In the genomic region with DNA sequence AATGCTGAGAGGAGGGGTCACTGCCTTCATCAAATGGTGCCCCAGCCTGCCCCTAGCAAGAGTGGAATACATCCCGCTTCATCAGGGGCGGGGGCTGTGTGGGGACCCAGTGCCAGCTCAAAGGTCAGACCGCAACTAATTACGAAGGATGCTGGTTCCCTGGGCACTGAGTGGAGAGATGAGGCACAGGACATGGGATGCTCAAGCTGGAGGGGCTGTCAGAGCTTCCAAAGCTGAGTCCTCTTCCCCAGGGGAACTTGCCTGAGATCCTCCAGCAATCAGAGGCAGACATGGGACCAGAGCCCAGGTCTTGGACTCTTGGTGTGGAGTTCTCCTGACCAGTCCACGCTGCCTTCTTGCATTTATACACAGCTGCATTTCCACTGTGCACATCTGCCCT, we compare ENCODE assay signal across 21 cellular contexts. TPM values are rescaled to one million over a fixed set of nuclear protein-coding genes. Genes with fewer than 3 reads are reported as not detected.
DNase-seq lines count a peak whose midpoint lies in the region; ATAC-seq lines count a peak whose summit lies in the region.
"Had no signal": no experiment of that assay in that cellular context is flagged by ENCODE, and none has a peak within 500 bp of the region (broad histone marks: within the 10 kb centered on the region; RNA-seq: fewer than 3 reads in every experiment).

No MANE protein-coding gene starts in this region.

- H3K4me3 ChIP-seq in CD4-positive, CD25-positive, alpha-beta regulatory T cell (ENCODE audit: low read depth, low read length), result no peak overlapping the region
- no peak overlapping the region for H3K4me3 ChIP-seq in CD4-positive, alpha-beta memory T cell (ENCODE audit: low read length in 2 of 2)
- H3K4me3 ChIP-seq in mesenchymal stem cell (ENCODE audit: insufficient read depth in 1 of 2, low read depth in 1 of 2, low read length in 2 of 2), result no peak overlapping the region
- H3K4me3 ChIP-seq: GM12878, GM23248, HAP-1, K562 had no signal

- H3K27ac Mint-ChIP-seq in CD4-positive, CD25-positive, alpha-beta regulatory T cell, result peak overlapping the region in 2 of 3 donors; percentile 57 to 72
- H3K27ac Mint-ChIP-seq in CD4-positive, alpha-beta memory T cell, result peak overlapping the region in 4 of 7 donors; percentile 19 to 72 (median 38)
- peak overlapping the region in 1 of 2 donors; percentile 48 for H3K27ac Mint-ChIP-seq in stimulated activated naive CD8-positive, alpha-beta T cell treated with anti-CD3 and anti-CD28 coated beads, Interleukin-15, amount 100 ng/mL, for 72 hours
- H3K27ac Mint-ChIP-seq: CD8-positive, alpha-beta T cell had no signal

- H3K4me1 ChIP-seq in CD4-positive, CD25-positive, alpha-beta regulatory T cell (ENCODE audit: control insufficient read depth, insufficient read depth, low read length, poor library complexity, severe bottlenecking), result peaks cover 18% of the 10 kb centered on the region
- H3K4me1 ChIP-seq in CD4-positive, alpha-beta memory T cell (ENCODE audit: insufficient read depth, low read length), result peaks cover 34% of the 10 kb centered on the region
- H3K4me1 ChIP-seq in mesenchymal stem cell (ENCODE audit: control insufficient read depth, insufficient read depth, low read depth, low read length), result no peaks in the 10 kb centered on the region
- H3K4me1 ChIP-seq: HAP-1 had no signal

- no peaks in the 10 kb centered on the region for H3K36me3 ChIP-seq in CD4-positive, CD25-positive, alpha-beta regulatory T cell (ENCODE audit: control insufficient read depth, insufficient read depth, low read length)
- H3K36me3 ChIP-seq in CD4-positive, alpha-beta memory T cell (ENCODE audit: insufficient read depth, low read length), result no peaks in the 10 kb centered on the region
- H3K36me3 ChIP-seq in mesenchymal stem cell (ENCODE audit: control insufficient read depth in 1 of 2, insufficient read depth in 2 of 2, low read depth in 1 of 2, low read length in 2 of 2), result no peaks in the 10 kb centered on the region
- H3K36me3 ChIP-seq: HAP-1 had no signal

- no peaks in the 10 kb centered on the region for H3K79me1 ChIP-seq in mesenchymal stem cell (replicated peaks; ENCODE audit: low read length, poor library complexity, severe bottlenecking)

- whole genome bisulfite sequencing in mesenchymal stem cell, result 56% methylated on average over 5 of the region's 5 CpGs

- H2BK5ac ChIP-seq in mesenchymal stem cell (ENCODE audit: low read depth, low read length, poor library complexity, severe bottlenecking), result no peak overlapping the region

- peaks cover 11 to 41% (median 23%) of the 10 kb centered on the region in 4 donors for H3K4me1 Mint-ChIP-seq in CD4-positive, CD25-positive, alpha-beta regulatory T cell
- peaks cover 22 to 58% (median 39%) of the 10 kb centered on the region in 4 donors for H3K4me1 Mint-ChIP-seq in CD4-positive, alpha-beta memory T cell
- peaks cover 38% of the 10 kb centered on the region for H3K4me1 Mint-ChIP-seq in stimulated activated naive CD8-positive, alpha-beta T cell treated with anti-CD3 and anti-CD28 coated beads, Interleukin-15, amount 100 ng/mL, for 72 hours

- H3K36me3 Mint-ChIP-seq in CD4-positive, CD25-positive, alpha-beta regulatory T cell, result no peaks in the 10 kb centered on the region
- H3K36me3 Mint-ChIP-seq in CD4-positive, alpha-beta memory T cell, result no peaks in the 10 kb centered on the region
- H3K36me3 Mint-ChIP-seq: CD8-positive, alpha-beta T cell had no signal

- no peak overlapping the region for H3K14ac ChIP-seq in mesenchymal stem cell (ENCODE audit: low read length in 2 of 2)

- POLR2A ChIA-PET in CD4-positive, alpha-beta memory T cell (lab: Charles Lee; ENCODE audit: partially characterized antibody), result interaction anchor here (1.1 to 12.0 kb wide), 4 partner anchors 25 to 369 kb away, joined by 3 to 117 read pairs (median 24); a partner anchor contains a TSS

- H3K27ac ChIP-seq in CD4-positive, CD25-positive, alpha-beta regulatory T cell (ENCODE audit: insufficient read depth, low read length, poor library complexity, severe bottlenecking), result no peak overlapping the region
- H3K27ac ChIP-seq in CD4-positive, alpha-beta memory T cell (ENCODE audit: low read depth, low read length), result no peak overlapping the region
- H3K27ac ChIP-seq in mesenchymal stem cell (ENCODE audit: low read length, poor library complexity, severe bottlenecking), result no peak overlapping the region
- peak overlapping the region; percentile 11 for H3K27ac ChIP-seq in substantia nigra (ENCODE audit: low read depth, low read length, poor library complexity, severe bottlenecking)
- H3K27ac ChIP-seq: C4-2B, GM23248, HL-60 had no signal

- intact Hi-C loops in CD4-positive, alpha-beta memory T cell (cut with micrococcal nuclease), result no loop called here

- no peaks in the 10 kb centered on the region for H3K27me3 ChIP-seq in CD4-positive, CD25-positive, alpha-beta regulatory T cell (ENCODE audit: control insufficient read depth, insufficient read depth, low read length)
- H3K27me3 ChIP-seq in CD4-positive, alpha-beta memory T cell (ENCODE audit: insufficient read depth, low read length), result no peaks in the 10 kb centered on the region
- peaks cover 5 to 13% of the 10 kb centered on the region in 2 experiments for H3K27me3 ChIP-seq in mesenchymal stem cell (ENCODE audit: control insufficient read depth in 1 of 2, insufficient read depth in 1 of 2, low read length in 2 of 2)

- no peak overlapping the region for H2BK15ac ChIP-seq in mesenchymal stem cell (ENCODE audit: low read depth, poor library complexity, severe bottlenecking)

- no peaks in the 10 kb centered on the region for H3K9me3 ChIP-seq in CD4-positive, CD25-positive, alpha-beta regulatory T cell (ENCODE audit: control insufficient read depth in 2 of 2, low read length in 2 of 2)
- no peaks in the 10 kb centered on the region for H3K9me3 ChIP-seq in CD4-positive, alpha-beta memory T cell (ENCODE audit: control insufficient read depth in 1 of 2, low read length in 2 of 2)
- no peaks in the 10 kb centered on the region for H3K9me3 ChIP-seq in mesenchymal stem cell (ENCODE audit: control insufficient read depth, low read length)
- H3K9me3 ChIP-seq: HAP-1 had no signal

- no peak overlapping the region for H4K91ac ChIP-seq in mesenchymal stem cell (ENCODE audit: low read length)

- H3K4me3 Mint-ChIP-seq in CD4-positive, CD25-positive, alpha-beta regulatory T cell, result no peak overlapping the region
- H3K4me3 Mint-ChIP-seq in CD4-positive, alpha-beta memory T cell, result no peak overlapping the region
- no peak overlapping the region for H3K4me3 Mint-ChIP-seq in stimulated activated naive CD8-positive, alpha-beta T cell treated with anti-CD3 and anti-CD28 coated beads, Interleukin-15, amount 100 ng/mL, for 72 hours
- H3K4me3 Mint-ChIP-seq: CD8-positive, alpha-beta T cell had no signal

- H3K23ac ChIP-seq in mesenchymal stem cell (ENCODE audit: low read length in 2 of 2), result no peak overlapping the region

- no peak overlapping the region for H2AK5ac ChIP-seq in mesenchymal stem cell (ENCODE audit: low read length, severe bottlenecking)

- no peak overlapping the region for H3K18ac ChIP-seq in mesenchymal stem cell (ENCODE audit: low read depth in 1 of 2, low read length in 2 of 2)

- H2AFZ ChIP-seq in mesenchymal stem cell (ENCODE audit: low read depth, low read length), result no peak overlapping the region
- H2AFZ ChIP-seq: GM23248 had no signal

- CTCF ChIA-PET in CD4-positive, alpha-beta memory T cell (lab: Charles Lee; ENCODE audit: partially characterized antibody), result interaction anchor here (1.3 to 9.7 kb wide), 4 partner anchors 356 to 597 kb away, joined by 4 to 111 read pairs (median 32); a partner anchor contains a TSS

- no peak overlapping the region for H3K4ac ChIP-seq in mesenchymal stem cell (ENCODE audit: low read depth in 1 of 2, low read length in 2 of 2)

- DNase-seq in CD4-positive, CD25-positive, alpha-beta regulatory T cell, result no peak
- no peak for DNase-seq in CD4-positive, alpha-beta memory T cell
- no peak for DNase-seq in mesenchymal stem cell
- no peak for DNase-seq in substantia nigra (lab: John Stamatoyannopoulos, UW)
- no peak for DNase-seq in stimulated activated naive CD8-positive, alpha-beta T cell treated with anti-CD3 and anti-CD28 coated beads, Interleukin-15, amount 100 ng/mL, for 72 hours
- DNase-seq: AML-193; Calu3; CD8-positive, alpha-beta T cell; DMS79 treated with DMSO at 0.1 percent for 48 hours; GF-D8; GM23248; IMR-90 had no signal

- H2BK12ac ChIP-seq in mesenchymal stem cell (ENCODE audit: low read length in 2 of 2), result no peak overlapping the region

- no peak overlapping the region for H3K4me2 ChIP-seq in mesenchymal stem cell (ENCODE audit: low read length, poor library complexity, severe bottlenecking)

- no peaks in the 10 kb centered on the region for H3K9me3 Mint-ChIP-seq in CD4-positive, CD25-positive, alpha-beta regulatory T cell
- no peaks in the 10 kb centered on the region for H3K9me3 Mint-ChIP-seq in CD4-positive, alpha-beta memory T cell
- H3K9me3 Mint-ChIP-seq in stimulated activated naive CD8-positive, alpha-beta T cell treated with anti-CD3 and anti-CD28 coated beads, Interleukin-15, amount 100 ng/mL, for 72 hours, result no peaks in the 10 kb centered on the region
- H3K9me3 Mint-ChIP-seq: CD8-positive, alpha-beta T cell had no signal

- no peak for ATAC-seq in CD4-positive, CD25-positive, alpha-beta regulatory T cell (ENCODE audit: low read depth in 2 of 2)
- ATAC-seq in stimulated activated naive CD8-positive, alpha-beta T cell treated with anti-CD3 and anti-CD28 coated beads, Interleukin-15, amount 100 ng/mL, for 72 hours, result no peak
- ATAC-seq in HG03175 (IDR thresholded peaks at IDR 0.05; ENCODE audit: unreplicated experiment), result no peak
- ATAC-seq in HG03045 (IDR thresholded peaks at IDR 0.05; ENCODE audit: unreplicated experiment), result no peak
- ATAC-seq: CD8-positive, alpha-beta T cell; GM12878; K562 had no signal

- H3K27me3 Mint-ChIP-seq in CD4-positive, CD25-positive, alpha-beta regulatory T cell, result no peaks in the 10 kb centered on the region
- no peaks in the 10 kb centered on the region for H3K27me3 Mint-ChIP-seq in CD4-positive, alpha-beta memory T cell
- H3K27me3 Mint-ChIP-seq in stimulated activated naive CD8-positive, alpha-beta T cell treated with anti-CD3 and anti-CD28 coated beads, Interleukin-15, amount 100 ng/mL, for 72 hours, result no peaks in the 10 kb centered on the region

- H3K9ac ChIP-seq in mesenchymal stem cell (ENCODE audit: low read length), result no peak overlapping the region
- H3K9ac ChIP-seq: GM23248 had no signal

- no peak overlapping the region for H2BK120ac ChIP-seq in mesenchymal stem cell (ENCODE audit: low read depth, low read length)

- H4K8ac ChIP-seq in mesenchymal stem cell (ENCODE audit: low read length), result peak overlapping the region; percentile 7

RNA-seq across cellular contexts. Expression of a gene that starts 18.9 kb away (rescaled TPM):
- total RNA-seq in CD4-positive, CD25-positive, alpha-beta regulatory T cell, result 0.44 TPM
- polyA plus RNA-seq in CD4-positive, CD25-positive, alpha-beta regulatory T cell, result under 1 TPM; 0.29 to 0.63 (median 0.43) TPM
- total RNA-seq in CD4-positive, alpha-beta memory T cell, result under 1 TPM; 0.69 to 0.73 TPM
- under 1 TPM; 0.13 to 0.58 TPM for polyA plus RNA-seq in CD4-positive, alpha-beta memory T cell
- under 0.01 TPM for polyA plus RNA-seq in mesenchymal stem cell (2013, experiment 1 of 2)
- polyA plus RNA-seq in mesenchymal stem cell (2013, experiment 2 of 2), result not detected
- total RNA-seq: Calu3, GM12878, GM23248, H4, IMR-90, K562 had no signal
- polyA plus RNA-seq: BJ, GM23248, IMR-90, K562 had no signal

RNA-seq across cellular contexts. Expression of a gene that starts 24.4 kb away (rescaled TPM):
- total RNA-seq in CD4-positive, CD25-positive, alpha-beta regulatory T cell, result 9.8 TPM
- 1 to 10 TPM; 3.1 to 5.3 (median 3.8) TPM for polyA plus RNA-seq in CD4-positive, CD25-positive, alpha-beta regulatory T cell
- 10 to 100 TPM; 20.1 to 20.5 TPM for total RNA-seq in CD4-positive, alpha-beta memory T cell
- polyA plus RNA-seq in CD4-positive, alpha-beta memory T cell, result 1 to 10 TPM; 4.4 to 4.8 TPM
- 7.2 TPM for polyA plus RNA-seq in mesenchymal stem cell (2013, experiment 1 of 2)
- polyA plus RNA-seq in mesenchymal stem cell (2013, experiment 2 of 2), result 7.4 TPM

RNA-seq across cellular contexts. Expression of a gene that starts 27.7 kb away (rescaled TPM):
- total RNA-seq in CD4-positive, CD25-positive, alpha-beta regulatory T cell, result not detected
- under 1 TPM; 0.08 to 0.19 (median 0.13) TPM for polyA plus RNA-seq in CD4-positive, CD25-positive, alpha-beta regulatory T cell
- not detected for total RNA-seq in CD4-positive, alpha-beta memory T cell
- under 1 TPM in 1 of 2 donors, not detected in 1; 0.09 TPM for polyA plus RNA-seq in CD4-positive, alpha-beta memory T cell
- polyA plus RNA-seq in mesenchymal stem cell (2013, experiment 1 of 2), result not detected
- polyA plus RNA-seq in mesenchymal stem cell (2013, experiment 2 of 2), result not detected
- total RNA-seq: Calu3; CD8-positive, alpha-beta T cell; GM12878; GM23248; H4; IMR-90; K562 had no signal
- polyA plus RNA-seq: BJ, GM12878, GM23248, IMR-90, K562 had no signal

RNA-seq across cellular contexts. Expression of a gene that starts 45.1 kb away (rescaled TPM):
- total RNA-seq in CD4-positive, CD25-positive, alpha-beta regulatory T cell, result not detected
- not detected for polyA plus RNA-seq in CD4-positive, CD25-positive, alpha-beta regulatory T cell
- not detected for total RNA-seq in CD4-positive, alpha-beta memory T cell
- polyA plus RNA-seq in CD4-positive, alpha-beta memory T cell, result not detected
- polyA plus RNA-seq in mesenchymal stem cell (2013, experiment 1 of 2), result not detected
- polyA plus RNA-seq in mesenchymal stem cell (2013, experiment 2 of 2), result not detected
- total RNA-seq: Calu3; CD8-positive, alpha-beta T cell; GM23248; IMR-90; K562 had no signal
- polyA plus RNA-seq: BJ, GM23248, IMR-90 had no signal

RNA-seq across cellular contexts. Expression of a gene that starts 46.9 kb away (rescaled TPM):
- total RNA-seq in CD4-positive, CD25-positive, alpha-beta regulatory T cell, result 11.7 TPM
- 10 to 100 TPM in 2 of 4 donors, 1 to 10 TPM in 2; 7.0 to 11.5 (median 10.3) TPM for polyA plus RNA-seq in CD4-positive, CD25-positive, alpha-beta regulatory T cell
- total RNA-seq in CD4-positive, alpha-beta memory T cell, result 10 to 100 TPM; 21.5 to 29.2 TPM
- polyA plus RNA-seq in CD4-positive, alpha-beta memory T cell, result 10 to 100 TPM in 1 of 2 donors, 1 to 10 TPM in 1; 6.1 to 12.0 TPM
- 6.5 TPM for polyA plus RNA-seq in mesenchymal stem cell (2013, experiment 1 of 2)
- polyA plus RNA-seq in mesenchymal stem cell (2013, experiment 2 of 2), result 6.3 TPM
